In the genomic region with DNA sequence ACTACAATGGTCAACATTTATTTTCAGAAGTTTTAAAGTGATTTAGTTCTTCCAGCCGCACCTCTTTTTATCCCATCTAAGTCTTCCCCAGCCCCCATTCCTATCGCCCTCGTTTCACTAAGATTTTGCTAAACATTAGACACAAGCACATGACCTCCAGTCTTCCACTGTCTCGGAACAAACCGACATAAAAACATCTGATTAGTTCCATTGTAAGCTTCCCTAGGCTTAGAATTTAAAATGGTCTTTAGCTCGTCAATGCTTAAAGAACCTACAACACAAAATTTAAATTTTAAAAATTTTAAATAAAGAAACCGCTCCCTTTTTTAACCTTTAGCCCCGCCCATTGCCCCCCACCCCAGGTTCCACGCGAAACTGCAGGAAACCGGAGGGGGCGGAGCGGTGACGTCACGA, we compare ENCODE assay signal across 1 cellular context.
TF ChIP-seq lines count a peak whose summit lies in the region.

No MANE protein-coding gene starts in this region.

TF ChIP-seq in IMR-90, 13 proteins besides CTCF, POLR2A, EP300 and RAD21:
- TF ChIP-seq RCOR1 (IDR thresholded peaks at IDR 0.05; ENCODE audit: insufficient replicate concordance, low read length), result no peak
- TF ChIP-seq MAZ (IDR thresholded peaks at IDR 0.05; ENCODE audit: borderline replicate concordance, low read depth, low read length), result peak; percentile 87
- TF ChIP-seq USF2 (IDR thresholded peaks at IDR 0.05; ENCODE audit: low read depth, low read length), result peak; percentile 22; the same call in 1 of the 2 replicates
